8 cellular contexts compared by ENCODE assay signal in genomic region chr11:77636738-77637344, GRCh38. TPM values are rescaled to one million over a fixed set of nuclear protein-coding genes. Genes with fewer than 3 reads are reported as not detected.
DNase-seq lines count a peak whose midpoint lies in the region; ATAC-seq and TF ChIP-seq lines count a peak whose summit lies in the region.

No MANE protein-coding gene starts in this region.

- H2BK12ac ChIP-seq in mesenchymal stem cell (ENCODE audit: low read length in 2 of 2) = no peak overlapping the region

- H3K9me3 ChIP-seq in Loucy (ENCODE audit: insufficient read depth, low read depth, low read length) = peaks cover 6% of the 10 kb centered on the region; the same call in 1 of the 2 replicates
- no peaks in the 10 kb centered on the region for H3K9me3 ChIP-seq in mesenchymal stem cell (ENCODE audit: control insufficient read depth, low read length)

- H3K18ac ChIP-seq in mesenchymal stem cell (ENCODE audit: low read depth in 1 of 2, low read length in 2 of 2) = no peak overlapping the region

- ATAC-seq in HG03460 (IDR thresholded peaks at IDR 0.05; ENCODE audit: unreplicated experiment) = no peak

- H2AFZ ChIP-seq in Loucy (ENCODE audit: low read length) (peak overlapping the region; percentile 100; the same call in 1 of the 2 replicates), mesenchymal stem cell (ENCODE audit: low read depth, low read length) (no peak overlapping the region)

- no peak overlapping the region for H2BK120ac ChIP-seq in mesenchymal stem cell (ENCODE audit: low read depth, low read length)

- WGBS in mesenchymal stem cell = 11% methylated on average over 13 of the region's 14 CpGs

- H3K79me2 ChIP-seq in Loucy (ENCODE audit: insufficient read depth, low read length) = peaks cover 55% of the 10 kb centered on the region

- DNase-seq in COLO829 (ENCODE audit: low spot score) = peak; percentile 18
- DNase-seq in astrocyte of the spinal cord (ENCODE audit: low read depth, low spot score) = no peak
- peak; percentile 17 for DNase-seq in mesenchymal stem cell
- DNase-seq in NCI-H510A (lab: John Stamatoyannopoulos, UW) = no peak
- DNase-seq in NK-92 treated with Interleukin-12 subunit alpha and Interleukin-12 subunit beta, amount 100 ng/mL, for 24 hours (lab: John Stamatoyannopoulos, UW) = no peak
- DNase-seq in AG08396 (ENCODE audit: low spot score) = no peak

- peaks cover 5% of the 10 kb centered on the region; the same call in 1 of the 2 replicates for H3F3A ChIP-seq in Loucy (ENCODE audit: low read depth)

- peak overlapping the region; percentile 97 for H3K4me2 ChIP-seq in Loucy (ENCODE audit: low read depth, low read length, poor library complexity, severe bottlenecking)
- peak overlapping the region; percentile 94 for H3K4me2 ChIP-seq in mesenchymal stem cell (ENCODE audit: low read length, poor library complexity, severe bottlenecking)

- no peak overlapping the region for H2AK5ac ChIP-seq in mesenchymal stem cell (ENCODE audit: low read length, severe bottlenecking)

- no peak for TF ChIP-seq CTCF in Loucy (conservative IDR thresholded peaks at IDR 0.05; ENCODE audit: low read length)
- TF ChIP-seq CTCF in astrocyte of the spinal cord (IDR thresholded peaks at IDR 0.05; ENCODE audit: low read depth, low read length) = no peak

- no peak overlapping the region for H4K91ac ChIP-seq in mesenchymal stem cell (ENCODE audit: low read length)

- H2BK15ac ChIP-seq in mesenchymal stem cell (ENCODE audit: low read depth, poor library complexity, severe bottlenecking) = no peak overlapping the region

- H3K9ac ChIP-seq in Loucy (ENCODE audit: low read depth, low read length, poor library complexity, severe bottlenecking) = peak overlapping the region; percentile 93
- H3K9ac ChIP-seq in mesenchymal stem cell (ENCODE audit: low read length) = peak overlapping the region; percentile 94

- in situ Hi-C loops in astrocyte of the spinal cord (cut with HindIII; ENCODE audit: low sequenced_read_pairs) = no loop called here

- H3K27ac ChIP-seq in mesenchymal stem cell (ENCODE audit: low read length, poor library complexity, severe bottlenecking) = no peak overlapping the region

- H3K4me1 ChIP-seq in Loucy (ENCODE audit: insufficient read depth, low read length, poor library complexity, severe bottlenecking) (peaks cover 40% of the 10 kb centered on the region), mesenchymal stem cell (ENCODE audit: control insufficient read depth, insufficient read depth, low read depth, low read length) (peaks cover 4% of the 10 kb centered on the region)

- H3K27me3 ChIP-seq in Loucy (ENCODE audit: insufficient read depth, low read length, poor library complexity, severe bottlenecking) (peaks cover 7% of the 10 kb centered on the region), mesenchymal stem cell (ENCODE audit: control insufficient read depth in 1 of 2, insufficient read depth in 1 of 2, low read length in 2 of 2) (no peaks in the 10 kb centered on the region)

- no peak overlapping the region for H3K23ac ChIP-seq in mesenchymal stem cell (ENCODE audit: low read length in 2 of 2)

- H3K9me2 ChIP-seq in Loucy (replicated peaks; ENCODE audit: low read depth, low read length) = no peaks in the 10 kb centered on the region

- H3K14ac ChIP-seq in mesenchymal stem cell (ENCODE audit: low read length in 2 of 2) = no peak overlapping the region

- no peak overlapping the region for H4K8ac ChIP-seq in mesenchymal stem cell (ENCODE audit: low read length)

- no peak overlapping the region for H3K4ac ChIP-seq in mesenchymal stem cell (ENCODE audit: low read depth in 1 of 2, low read length in 2 of 2)

- peaks cover 31% of the 10 kb centered on the region for H4K20me1 ChIP-seq in Loucy (ENCODE audit: insufficient read depth, low read length, poor library complexity, severe bottlenecking)

- peaks cover 8% of the 10 kb centered on the region for H3K79me1 ChIP-seq in mesenchymal stem cell (replicated peaks; ENCODE audit: low read length, poor library complexity, severe bottlenecking)

- H2BK5ac ChIP-seq in mesenchymal stem cell (ENCODE audit: low read depth, low read length, poor library complexity, severe bottlenecking) = no peak overlapping the region

- H3K36me3 ChIP-seq in Loucy (ENCODE audit: insufficient read depth, low read length) (no peaks in the 10 kb centered on the region), mesenchymal stem cell (ENCODE audit: control insufficient read depth in 1 of 2, insufficient read depth in 2 of 2, low read depth in 1 of 2, low read length in 2 of 2) (peaks cover 0 to 2% of the 10 kb centered on the region in 2 experiments)

- H3K4me3 ChIP-seq in Loucy (ENCODE audit: low read length, poor library complexity, severe bottlenecking) (peak overlapping the region; percentile 100), astrocyte of the spinal cord (ENCODE audit: low read depth, low read length) (peak overlapping the region; percentile 71), mesenchymal stem cell (ENCODE audit: insufficient read depth in 1 of 2, low read depth in 1 of 2, low read length in 2 of 2) (peak overlapping the region; percentile 59 to 96)

RNA-seq across cellular contexts. Expression of gene CLNS1A, which starts 0.8 kb away (rescaled TPM):
- polyA plus RNA-seq in mesenchymal stem cell (2013, experiment 1 of 2) = 41.7 TPM
- polyA plus RNA-seq in mesenchymal stem cell (2013, experiment 2 of 2) = 44.4 TPM

RNA-seq across cellular contexts. Expression of gene AQP11, which starts 47.1 kb away (rescaled TPM):
- polyA plus RNA-seq in mesenchymal stem cell (2013, experiment 1 of 2) = 0.40 TPM
- polyA plus RNA-seq in mesenchymal stem cell (2013, experiment 2 of 2) = 0.38 TPM

Comparison
In these comparisons a context has a peak if more than half of its experiments do, and no peak if none do; other contexts are left out.
1. DNase-seq: peak in COLO829 (single experiment) and mesenchymal stem cell (single experiment); none in astrocyte of the spinal cord (single experiment), NCI-H510A (single experiment), NK-92 treated with Interleukin-12 subunit alpha and Interleukin-12 subunit beta, amount 100 ng/mL, for 24 hours (single experiment) and AG08396 (single experiment).
2. Peak in every context shown above with its lines, with median percentiles within 50 percentile points of each other: H3K4me3 ChIP-seq.